2 cellular contexts compared by ENCODE assay signal in genomic region chr7:35286986-35287385, GRCh38.
TF ChIP-seq lines count a peak whose summit lies in the region.

No MANE protein-coding gene starts in this region.

TF ChIP-seq in SK-N-SH, 30 proteins besides CTCF, POLR2A, EP300 and RAD21 (continued from another document):
- TF ChIP-seq PBX3 (IDR thresholded peaks at IDR 0.05), result no peak

TF ChIP-seq in SK-N-SH treated with all-trans-retinoic acid at 6 μM for 48 hours, 23 proteins besides CTCF, POLR2A, EP300 and RAD21 (continued from another document):
- TF ChIP-seq, protein P1, sequence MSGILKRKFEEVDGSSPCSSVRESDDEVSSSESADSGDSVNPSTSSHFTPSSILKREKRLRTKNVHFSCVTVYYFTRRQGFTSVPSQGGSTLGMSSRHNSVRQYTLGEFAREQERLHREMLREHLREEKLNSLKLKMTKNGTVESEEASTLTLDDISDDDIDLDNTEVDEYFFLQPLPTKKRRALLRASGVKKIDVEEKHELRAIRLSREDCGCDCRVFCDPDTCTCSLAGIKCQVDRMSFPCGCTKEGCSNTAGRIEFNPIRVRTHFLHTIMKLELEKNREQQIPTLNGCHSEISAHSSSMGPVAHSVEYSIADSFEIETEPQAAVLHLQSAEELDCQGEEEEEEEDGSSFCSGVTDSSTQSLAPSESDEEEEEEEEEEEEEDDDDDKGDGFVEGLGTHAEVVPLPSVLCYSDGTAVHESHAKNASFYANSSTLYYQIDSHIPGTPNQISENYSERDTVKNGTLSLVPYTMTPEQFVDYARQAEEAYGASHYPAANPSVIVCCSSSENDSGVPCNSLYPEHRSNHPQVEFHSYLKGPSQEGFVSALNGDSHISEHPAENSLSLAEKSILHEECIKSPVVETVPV (CRISPR knock-in tag; IDR thresholded peaks at IDR 0.05), result no peak
TF ChIP-seq in SK-N-SH treated with all-trans-retinoic acid at 6 μM for 48 hours: peak in this region for 0.
